ENCODE assay signal across 8 cellular contexts in the genomic region with DNA sequence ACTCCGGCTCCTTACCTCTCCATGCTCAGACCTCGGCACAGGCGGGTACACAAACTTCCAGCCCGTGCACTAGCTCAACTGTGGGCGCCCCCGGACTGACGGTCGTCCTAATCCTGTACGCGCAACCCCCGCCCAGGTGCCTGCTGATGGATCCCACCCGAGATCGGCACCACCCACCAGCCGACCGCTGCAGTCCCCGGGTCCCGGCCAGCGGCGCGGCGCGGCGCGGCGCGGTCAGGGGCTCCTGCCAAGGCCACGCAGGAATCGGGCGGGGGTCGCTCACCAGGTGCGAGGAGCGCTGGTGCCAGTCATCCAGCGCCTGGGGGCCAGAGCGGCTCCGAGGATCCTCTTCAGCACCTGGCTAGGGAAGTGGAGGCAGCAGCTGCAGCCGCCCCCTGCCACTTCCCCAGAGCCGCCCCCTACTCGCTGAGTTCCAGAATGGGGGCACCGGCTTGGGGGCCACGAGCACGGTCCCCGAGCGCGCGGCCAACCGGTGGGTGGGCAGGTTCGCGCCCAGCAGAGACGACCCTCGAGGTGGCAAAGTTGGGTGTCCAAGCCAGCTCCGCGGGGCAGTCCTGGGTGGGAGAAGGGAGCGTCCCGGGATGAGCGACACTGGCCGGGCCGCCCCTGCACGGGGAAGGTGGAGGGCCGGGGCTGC. TPM values are rescaled to one million over a fixed set of nuclear protein-coding genes. Genes with fewer than 3 reads are reported as not detected.
DNase-seq lines count a peak whose midpoint lies in the region; ATAC-seq lines count a peak whose summit lies in the region.

No MANE protein-coding gene starts in this region.

- no peak overlapping the region for H3K27ac Mint-ChIP-seq in activated T-cell treated with anti-CD3 and anti-CD28 coated beads, Interleukin-2, amount 50 U/mL, for 72 hours

- peak overlapping the region; percentile 100 for H3K4me2 ChIP-seq in GM23248 (ENCODE audit: unreplicated experiment)

- H3K9me3 Mint-ChIP-seq in activated T-cell treated with anti-CD3 and anti-CD28 coated beads, Interleukin-2, amount 50 U/mL, for 72 hours: no peaks in the 10 kb centered on the region

- in situ Hi-C loops in GM23248 (cut with MboI): loop anchor here (10.0 kb wide), 1 partner anchor 599 kb away; no protein-coding TSS in a partner anchor

- no peaks in the 10 kb centered on the region for H3K9me2 ChIP-seq in GM23248 (ENCODE audit: insufficient read depth)

- H3K4me3 ChIP-seq in GM23248 (peak overlapping the region; percentile 84), right cardiac atrium (ENCODE audit: low read length) (peak overlapping the region; percentile 81), skin epidermis (peak overlapping the region; percentile 52 to 69 (median 63))

- H3K36me3 Mint-ChIP-seq in activated T-cell treated with anti-CD3 and anti-CD28 coated beads, Interleukin-2, amount 50 U/mL, for 72 hours (ENCODE audit: insufficient read depth in 2 of 2): peaks cover 0 to 2% of the 10 kb centered on the region in 2 donors

- DNase-seq in GM23248: peak; percentile 35
- no peak for DNase-seq in activated T-cell treated with anti-CD3 and anti-CD28 coated beads, Interleukin-2, amount 50 U/mL, for 72 hours
- peak; percentile 15 to 76 (median 58) for DNase-seq in right cardiac atrium
- DNase-seq in NCI-H146 treated with DMSO at 0.1 percent for 48 hours (lab: John Stamatoyannopoulos, UW; ENCODE audit: unreplicated experiment): no peak
- DNase-seq in SHP77 treated with DMSO at 0.1 percent for 48 hours (lab: John Stamatoyannopoulos, UW): no peak
- no peak for DNase-seq in OCI-M2 (lab: John Stamatoyannopoulos, UW; ENCODE audit: unreplicated experiment)
- DNase-seq in Ammon's horn (ENCODE audit: low spot score): no peak

- H3K4me1 ChIP-seq in GM23248 (ENCODE audit: insufficient read depth) (peaks cover 27% of the 10 kb centered on the region), right cardiac atrium (ENCODE audit: control insufficient read depth, insufficient read depth, low read length) (no peaks in the 10 kb centered on the region)

- peaks cover 28% of the 10 kb centered on the region for H3K27me3 Mint-ChIP-seq in activated T-cell treated with anti-CD3 and anti-CD28 coated beads, Interleukin-2, amount 50 U/mL, for 72 hours (ENCODE audit: low read depth)

- intact Hi-C loops in right cardiac atrium (cut with DNase I): loop anchor here in 2 of 4 donors (5.0 to 10.0 kb wide), 3 partner anchors 181 to 261 kb away; no protein-coding TSS in a partner anchor

- H3K27ac ChIP-seq in GM23248 (no peak overlapping the region), right cardiac atrium (ENCODE audit: low read length) (no peak overlapping the region), skin epidermis (peak overlapping the region in 19 of 21 experiments; percentile 0 to 91 (median 79))

- no peaks in the 10 kb centered on the region for H4K20me1 ChIP-seq in GM23248 (ENCODE audit: insufficient read depth)

- ATAC-seq in activated T-cell treated with anti-CD3 and anti-CD28 coated beads, Interleukin-2, amount 50 U/mL, for 72 hours (replicated peaks in 1 of 2): peak; percentile 20 to 26
- ATAC-seq in right cardiac atrium: peak; percentile 22 to 42

- H3F3A ChIP-seq in GM23248 (ENCODE audit: insufficient read depth): peaks cover 18% of the 10 kb centered on the region

- no peaks in the 10 kb centered on the region for H3K27me3 ChIP-seq in GM23248 (replicated peaks; ENCODE audit: insufficient read depth)
- H3K27me3 ChIP-seq in right cardiac atrium (ENCODE audit: control insufficient read depth, insufficient read depth): no peaks in the 10 kb centered on the region

- peak overlapping the region; percentile 97 for H3K9ac ChIP-seq in GM23248

- peak overlapping the region; percentile 51 to 76 for H3K4me3 Mint-ChIP-seq in activated T-cell treated with anti-CD3 and anti-CD28 coated beads, Interleukin-2, amount 50 U/mL, for 72 hours

- peaks cover 86% of the 10 kb centered on the region for H3K79me2 ChIP-seq in GM23248 (ENCODE audit: insufficient read depth)

- H3K4me1 Mint-ChIP-seq in activated T-cell treated with anti-CD3 and anti-CD28 coated beads, Interleukin-2, amount 50 U/mL, for 72 hours (ENCODE audit: low read depth): no peaks in the 10 kb centered on the region

- peak overlapping the region; percentile 82 for H2AFZ ChIP-seq in GM23248

- H3K36me3 ChIP-seq in GM23248 (ENCODE audit: low read depth): peaks cover 20% of the 10 kb centered on the region

- 1 to 2% methylated on average over 39 to 49 of the region's 59 CpGs for WGBS in GM23248 (ENCODE audit: low coverage in 1 of 2, low lambda C conversion rate in 2 of 2, missing lambda C conversion rate in 2 of 2), 2 experiments
- WGBS in right cardiac atrium: under 1% methylated on average over 59 of the region's 59 CpGs

- H3K9me3 ChIP-seq in GM23248 (ENCODE audit: low read depth) (no peaks in the 10 kb centered on the region), right cardiac atrium (ENCODE audit: control insufficient read depth, low read length) (no peaks in the 10 kb centered on the region)

RNA-seq across cellular contexts. Expression of gene SEMA5A, which starts 0.4 kb away (rescaled TPM):
- total RNA-seq in GM23248 (2014; rRNA removed; shearing (Covaris generic)): 38.2 and 40.1 TPM in 2 replicates
- polyA plus RNA-seq in GM23248 (2016; fragmentation: Nextera tagmentation; extraction: Ambion mirVana) (29.7 and 33.5 TPM in 2 replicates), right cardiac atrium (6.7 TPM)
- total RNA-seq in activated T-cell treated with anti-CD3 and anti-CD28 coated beads, Interleukin-2, amount 50 U/mL, for 72 hours: under 1 TPM; 0.14 to 0.23 TPM
- total RNA-seq in right cardiac atrium: 10 to 100 TPM; 23.2 to 28.2 (median 25.3) TPM

Comparison
In these comparisons a context has a peak if more than half of its experiments do, and no peak if none do; other contexts are left out.
1. DNase-seq: peak in GM23248 (single experiment) and right cardiac atrium (3 of 3); none in activated T-cell treated with anti-CD3 and anti-CD28 coated beads, Interleukin-2, amount 50 U/mL, for 72 hours (0 of 2), NCI-H146 treated with DMSO at 0.1 percent for 48 hours (single experiment), SHP77 treated with DMSO at 0.1 percent for 48 hours (single experiment), OCI-M2 (single experiment) and Ammon's horn (single experiment).
2. H3K27ac ChIP-seq: peak in skin epidermis (19 of 21); none in GM23248 (single experiment) and right cardiac atrium (single experiment).
3. RNA of gene SEMA5A, which starts 0.4 kb away (total RNA-seq): 38.2 to 40.1 TPM in GM23248 and 23.2 to 28.2 TPM in right cardiac atrium; 0.14 to 0.23 TPM in activated T-cell treated with anti-CD3 and anti-CD28 coated beads, Interleukin-2, amount 50 U/mL, for 72 hours; every median in the first group is over 10 times any median in the second.
4. Peak in every context shown above with its lines, with median percentiles within 50 percentile points of each other: H3K4me3 ChIP-seq.